In the genomic region with DNA sequence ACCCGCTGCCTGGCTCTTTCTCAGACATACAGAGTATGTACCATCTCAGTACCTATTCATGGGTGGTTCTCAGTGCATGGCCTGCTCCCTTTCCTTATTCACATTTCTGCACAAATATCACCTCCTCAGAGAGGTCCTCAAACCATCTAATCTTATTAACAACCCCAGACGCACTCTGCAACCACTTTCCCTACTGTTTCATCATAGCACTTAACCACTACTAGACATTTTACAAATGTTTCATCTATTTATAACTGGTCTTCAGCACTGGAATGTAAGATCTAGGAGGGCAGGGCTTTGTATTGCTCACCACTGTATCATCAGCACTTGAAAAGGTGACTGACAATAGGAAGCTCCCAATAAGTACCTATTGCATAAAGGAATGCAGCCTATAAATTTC, we compare ENCODE assay signal across 18 cellular contexts. TPM values are rescaled to one million over a fixed set of nuclear protein-coding genes. Genes with fewer than 3 reads are reported as not detected.
A peak's percentile ranks its signal among the peaks of the same experiment; 100 is the strongest.
DNase-seq lines count a peak whose midpoint lies in the region; ATAC-seq, FAIRE-seq and TF ChIP-seq lines count a peak whose summit lies in the region.
"Had no signal": no experiment of that assay in that cellular context is flagged by ENCODE, and none has a peak within 500 bp of the region (broad histone marks: within the 10 kb centered on the region; RNA-seq: fewer than 3 reads in every experiment).

No MANE protein-coding gene starts in this region.

- no peaks in the 10 kb centered on the region for H3K36me3 ChIP-seq in right atrium auricular region
- no peaks in the 10 kb centered on the region for H3K36me3 ChIP-seq in left ventricle myocardium inferior
- H3K36me3 ChIP-seq: HAP-1 had no signal

- peak; percentile 69 for ATAC-seq in Right ventricle myocardium inferior
- ATAC-seq in natural killer cell treated with Interleukin-12 subunit alpha and Interleukin-12 subunit beta and Interleukin-15 and Interleukin-18, amount 100 ng/mL, for 72 hours = no peak
- ATAC-seq: activated CD4-positive, alpha-beta T cell treated with anti-CD3 and anti-CD28 coated beads for 36 hours; activated T-cell treated with anti-CD3 and anti-CD28 coated beads, Interleukin-2, amount 50 U/mL, for 72 hours had no signal

- H3K27me3 ChIP-seq in right atrium auricular region = no peaks in the 10 kb centered on the region
- no peaks in the 10 kb centered on the region for H3K27me3 ChIP-seq in left ventricle myocardium inferior (ENCODE audit: low read depth)

- H3K4me3 ChIP-seq in right atrium auricular region (no peak overlapping the region), astrocyte of the spinal cord (ENCODE audit: low read depth, low read length) (no peak overlapping the region), left ventricle myocardium inferior (no peak overlapping the region)
- H3K4me3 ChIP-seq: HAP-1 had no signal

- H3K27ac ChIP-seq in right atrium auricular region (no peak overlapping the region), left ventricle myocardium inferior (replicated peaks) (peak overlapping the region; percentile 45)

- no peaks in the 10 kb centered on the region for H3K9me3 Mint-ChIP-seq in natural killer cell treated with Interleukin-12 subunit alpha and Interleukin-12 subunit beta and Interleukin-15 and Interleukin-18, amount 100 ng/mL, for 72 hours
- H3K9me3 Mint-ChIP-seq: activated T-cell treated with anti-CD3 and anti-CD28 coated beads, Interleukin-2, amount 50 U/mL, for 72 hours had no signal

- no peak overlapping the region for H3K4me3 Mint-ChIP-seq in natural killer cell treated with Interleukin-12 subunit alpha and Interleukin-12 subunit beta and Interleukin-15 and Interleukin-18, amount 100 ng/mL, for 72 hours
- H3K4me3 Mint-ChIP-seq: activated CD4-positive, alpha-beta T cell treated with anti-CD3 and anti-CD28 coated beads for 36 hours; activated T-cell treated with anti-CD3 and anti-CD28 coated beads, Interleukin-2, amount 50 U/mL, for 72 hours had no signal

- DNase-seq in Right ventricle myocardium inferior (ENCODE audit: missing footprints) = no peak
- DNase-seq in right atrium auricular region (ENCODE audit: low spot score) = no peak
- DNase-seq in astrocyte of the spinal cord (ENCODE audit: low read depth, low spot score) = peak; percentile 29
- no peak for DNase-seq in left ventricle myocardium inferior
- no peak for DNase-seq in D721Med (ENCODE audit: insufficient read length, low spot score)
- DNase-seq in natural killer cell treated with Interleukin-12 subunit alpha and Interleukin-12 subunit beta and Interleukin-15 and Interleukin-18, amount 100 ng/mL, for 72 hours (ENCODE audit: low spot score) = no peak
- DNase-seq in NCI-H446 treated with DMSO at 0.1 percent for 48 hours (lab: John Stamatoyannopoulos, UW) = no peak
- no peak for DNase-seq in GOT3 (lab: John Stamatoyannopoulos, UW)
- DNase-seq: activated CD4-positive, alpha-beta T cell treated with anti-CD3 and anti-CD28 coated beads for 36 hours; activated T-cell treated with anti-CD3 and anti-CD28 coated beads, Interleukin-2, amount 50 U/mL, for 72 hours; amygdala; head of caudate nucleus; occipital lobe; stimulated activated CD4-positive, alpha-beta T cell treated with anti-CD3 and anti-CD28 coated beads, Interleukin-12 subunit alpha, Interleukin-12 subunit beta, amount 100 ng/mL, for 4 hours; substantia nigra; T-helper 1 cell had no signal

- H3K36me3 Mint-ChIP-seq in natural killer cell treated with Interleukin-12 subunit alpha and Interleukin-12 subunit beta and Interleukin-15 and Interleukin-18, amount 100 ng/mL, for 72 hours = no peaks in the 10 kb centered on the region

- no peak overlapping the region for H3K27ac Mint-ChIP-seq in natural killer cell treated with Interleukin-12 subunit alpha and Interleukin-12 subunit beta and Interleukin-15 and Interleukin-18, amount 100 ng/mL, for 72 hours
- H3K27ac Mint-ChIP-seq: activated CD4-positive, alpha-beta T cell treated with anti-CD3 and anti-CD28 coated beads for 36 hours; activated T-cell treated with anti-CD3 and anti-CD28 coated beads, Interleukin-2, amount 50 U/mL, for 72 hours had no signal

- H3K9me3 ChIP-seq in right atrium auricular region (no peaks in the 10 kb centered on the region), left ventricle myocardium inferior (replicated peaks) (no peaks in the 10 kb centered on the region)
- H3K9me3 ChIP-seq: HAP-1 had no signal

- no peak for FAIRE-seq in D721Med (lab: Jason Lieb, UNC)
- FAIRE-seq: A204.1 had no signal

- H3K4me1 ChIP-seq in right atrium auricular region (peaks cover 0 to 11% of the 10 kb centered on the region in 2 donors), left ventricle myocardium inferior (peaks cover 66% of the 10 kb centered on the region)

- in situ Hi-C loops in astrocyte of the spinal cord (cut with HindIII; ENCODE audit: low sequenced_read_pairs) = no loop called here

- no peaks in the 10 kb centered on the region for H3K27me3 Mint-ChIP-seq in natural killer cell treated with Interleukin-12 subunit alpha and Interleukin-12 subunit beta and Interleukin-15 and Interleukin-18, amount 100 ng/mL, for 72 hours
- H3K27me3 Mint-ChIP-seq: activated CD4-positive, alpha-beta T cell treated with anti-CD3 and anti-CD28 coated beads for 36 hours had no signal

- H3K4me1 Mint-ChIP-seq in natural killer cell treated with Interleukin-12 subunit alpha and Interleukin-12 subunit beta and Interleukin-15 and Interleukin-18, amount 100 ng/mL, for 72 hours (ENCODE audit: low read depth in 2 of 2) = peaks cover 46 to 57% of the 10 kb centered on the region in 2 donors

- TF ChIP-seq CTCF in right atrium auricular region (IDR thresholded peaks at IDR 0.05) (no peak), astrocyte of the spinal cord (IDR thresholded peaks at IDR 0.05; ENCODE audit: low read depth, low read length) (no peak), left ventricle myocardium inferior (IDR thresholded peaks at IDR 0.05; ENCODE audit: borderline replicate concordance) (no peak), D721Med (IDR thresholded peaks at IDR 0.05; ENCODE audit: insufficient read depth, missing control alignments) (no peak)

- intact Hi-C loops in Right ventricle myocardium inferior (cut with DNase I) (no loop called here), left ventricle myocardium inferior (cut with micrococcal nuclease) (no loop called here)

RNA-seq across cellular contexts. Expression of a gene that starts 45.1 kb away (rescaled TPM):
- total RNA-seq in Right ventricle myocardium inferior = 29.1 TPM
- 10 to 100 TPM in 1 of 2 donors, 1 to 10 TPM in 1; 9.0 to 11.6 TPM for total RNA-seq in right atrium auricular region
- 28.6 TPM for total RNA-seq in left ventricle myocardium inferior
- total RNA-seq in natural killer cell treated with Interleukin-12 subunit alpha and Interleukin-12 subunit beta and Interleukin-15 and Interleukin-18, amount 100 ng/mL, for 72 hours = 10 to 100 TPM; 44.3 to 48.5 TPM
